In the genomic region with DNA sequence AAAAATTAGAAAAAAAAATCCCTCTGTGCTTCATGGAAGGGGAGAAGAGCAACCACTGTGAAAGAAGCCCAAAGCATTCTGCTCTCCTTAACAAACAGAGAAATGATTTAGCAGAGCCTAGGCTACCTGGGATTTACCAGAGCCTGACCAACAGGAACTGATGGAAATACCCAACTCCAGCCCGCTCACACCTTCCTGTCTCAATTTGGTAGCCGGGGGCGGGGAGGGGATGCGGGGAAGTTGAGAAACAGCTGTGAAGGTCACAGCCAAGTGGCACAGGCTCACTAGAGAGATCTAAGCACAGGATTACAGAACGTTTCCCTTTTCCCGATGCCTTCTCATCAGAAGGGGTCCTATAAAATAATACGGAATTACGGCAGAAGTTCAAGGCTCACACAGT, we compare ENCODE assay signal across 12 cellular contexts. TPM values are rescaled to one million over a fixed set of nuclear protein-coding genes. Genes with fewer than 3 reads are reported as not detected.
DNase-seq lines count a peak whose midpoint lies in the region; ATAC-seq and TF ChIP-seq lines count a peak whose summit lies in the region.
"Had no signal": no experiment of that assay in that cellular context is flagged by ENCODE, and none has a peak within 500 bp of the region (broad histone marks: within the 10 kb centered on the region; RNA-seq: fewer than 3 reads in every experiment).

No MANE protein-coding gene starts in this region.

- H3K9me2 ChIP-seq in Karpas-422 (replicated peaks; ENCODE audit: insufficient read depth, low read length): no peaks in the 10 kb centered on the region

- peaks cover 93% of the 10 kb centered on the region for H3K79me2 ChIP-seq in Karpas-422 (ENCODE audit: low read length)

- H3K4me3 ChIP-seq in GM12864 (ENCODE audit: low read depth, low read length): no peak overlapping the region; the same call in 1 of the 2 replicates
- no peak overlapping the region for H3K4me3 ChIP-seq in Karpas-422 (ENCODE audit: low read length)
- H3K4me3 ChIP-seq: prostate gland had no signal

- TF ChIP-seq CTCF in GM12864 (IDR thresholded peaks at IDR 0.05; ENCODE audit: low read depth, low read length, missing control alignments) (no peak), omental fat pad (IDR thresholded peaks at IDR 0.05) (no peak)

- DNase-seq in GM12864 (ENCODE audit: low read depth): peak; percentile 37
- peak; percentile 18 for DNase-seq in NCI-H146 treated with DMSO at 0.1 percent for 48 hours (lab: John Stamatoyannopoulos, UW; ENCODE audit: unreplicated experiment)
- no peak for DNase-seq in DMS79 treated with DMSO at 0.1 percent for 48 hours (lab: John Stamatoyannopoulos, UW)
- DNase-seq in Karpas-422: no peak
- no peak for DNase-seq in omental fat pad (ENCODE audit: low spot score)
- no peak for DNase-seq in NCI-H510A (lab: John Stamatoyannopoulos, UW)
- DNase-seq: CD4-positive, alpha-beta T cell; GOT3; NCI-H1694 had no signal

- H3K36me3 ChIP-seq in Karpas-422 (ENCODE audit: insufficient read depth, low read length): no peaks in the 10 kb centered on the region
- H3K36me3 ChIP-seq: prostate gland had no signal

- H3K9ac ChIP-seq in Karpas-422 (ENCODE audit: low read length): no peak overlapping the region

- no peak overlapping the region for H2AFZ ChIP-seq in Karpas-422 (ENCODE audit: low read length)

- H3K27ac ChIP-seq in Karpas-422 (ENCODE audit: low read length): no peak overlapping the region
- H3K27ac ChIP-seq: prostate gland had no signal

- H3K4me1 ChIP-seq in Karpas-422 (ENCODE audit: low read length): no peaks in the 10 kb centered on the region
- H3K4me1 ChIP-seq: prostate gland had no signal

- peak; percentile 93 for ATAC-seq in GM19043 (IDR thresholded peaks at IDR 0.05; ENCODE audit: low read depth, unreplicated experiment)
- ATAC-seq in HG02763 (IDR thresholded peaks at IDR 0.05; ENCODE audit: unreplicated experiment): peak; percentile 84
- ATAC-seq in omental fat pad (ENCODE audit: low FRiP score): no peak

- H3K27me3 ChIP-seq in Karpas-422 (ENCODE audit: low read length): no peaks in the 10 kb centered on the region

- H4K20me1 ChIP-seq in Karpas-422 (ENCODE audit: insufficient read depth, low read depth, low read length): no peaks in the 10 kb centered on the region

- H3K4me2 ChIP-seq in Karpas-422 (ENCODE audit: low read depth, low read length, poor library complexity, severe bottlenecking): no peak overlapping the region

- H3K9me3 ChIP-seq in Karpas-422 (ENCODE audit: low read length): peaks cover 4% of the 10 kb centered on the region; the same call in 1 of the 2 replicates
- H3K9me3 ChIP-seq: prostate gland had no signal

RNA-seq across cellular contexts. Expression of a gene that starts 17.6 kb away (rescaled TPM):
- 26.3 and 83.9 TPM in 2 replicates for total RNA-seq in Karpas-422 (2014; rRNA removed; shearing (Covaris generic); ENCODE audit: low replicate concordance)
- 100 to 1,000 TPM in 1 of 4 donors, 10 to 100 TPM in 3; 57.5 to 121 (median 81.6) TPM for total RNA-seq in omental fat pad

Comparison
In these comparisons a context has a peak if more than half of its experiments do, and no peak if none do; other contexts are left out.
1. DNase-seq: peak in GM12864 (single experiment) and NCI-H146 treated with DMSO at 0.1 percent for 48 hours (single experiment); none in DMS79 treated with DMSO at 0.1 percent for 48 hours (single experiment), Karpas-422 (single experiment), omental fat pad (single experiment) and NCI-H510A (single experiment).